In the genomic region with DNA sequence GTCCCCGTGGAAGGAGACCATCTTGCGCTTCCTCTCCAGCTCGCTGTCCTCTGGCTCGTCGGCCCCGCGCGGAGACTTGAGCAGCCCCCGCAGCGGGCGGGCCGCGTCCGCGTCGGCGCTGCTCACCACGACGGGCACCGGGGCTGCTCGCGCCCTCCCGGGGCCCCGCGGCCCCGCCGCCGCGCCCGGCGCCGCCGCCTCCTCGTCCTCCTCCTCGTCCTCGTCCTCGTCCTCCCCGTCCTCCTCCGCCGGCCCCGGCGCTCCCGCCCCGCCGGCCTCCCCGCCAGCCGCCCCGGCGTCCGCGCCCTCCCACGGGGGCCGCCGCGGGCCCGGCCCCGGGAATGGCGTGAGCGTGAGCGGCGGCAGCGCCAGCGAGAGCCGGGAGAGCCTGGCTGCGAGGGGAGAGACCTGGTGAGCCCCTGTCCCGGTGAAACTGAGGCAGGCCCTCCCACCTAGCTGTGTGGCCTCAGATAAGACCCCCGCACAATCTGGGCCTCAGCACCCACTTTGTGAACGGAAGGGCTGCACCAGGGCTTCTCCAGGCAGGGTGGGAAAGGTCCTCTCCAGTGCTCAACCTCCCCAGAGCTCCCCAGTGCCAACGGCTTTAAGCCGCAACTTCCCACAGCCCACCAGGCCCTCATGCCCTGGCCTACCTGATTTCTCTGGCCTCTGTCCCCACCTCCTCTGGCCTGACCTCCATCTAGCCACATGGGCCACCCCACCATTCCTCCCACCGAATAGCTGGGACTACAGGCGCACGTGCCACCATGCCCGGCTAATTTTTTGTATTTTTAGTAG, we compare ENCODE assay signal across 8 cellular contexts. TPM values are rescaled to one million over a fixed set of nuclear protein-coding genes. Genes with fewer than 3 reads are reported as not detected.
DNase-seq lines count a peak whose midpoint lies in the region; ATAC-seq and TF ChIP-seq lines count a peak whose summit lies in the region.

No MANE protein-coding gene starts in this region.

- H3K9me3 ChIP-seq in BLaER1 (no peaks in the 10 kb centered on the region), colonic mucosa (no peaks in the 10 kb centered on the region), muscle layer of duodenum (ENCODE audit: control insufficient read depth in 1 of 2, low read length in 2 of 2) (no peaks in the 10 kb centered on the region)

- no peak for TF ChIP-seq CTCF in colonic mucosa (IDR thresholded peaks at IDR 0.05)

- intact Hi-C loops in colonic mucosa (cut with DNase I) = no loop called here

- ATAC-seq in HG03064 (IDR thresholded peaks at IDR 0.05; ENCODE audit: low read depth, unreplicated experiment) = peak; percentile 7

- H3K4me2 ChIP-seq in BLaER1 = peak overlapping the region; percentile 97

- DNase-seq in colonic mucosa (no peak), NCI-H510A treated with DMSO at 0.1 percent for 48 hours (lab: John Stamatoyannopoulos, UW) (no peak), D341Med (ENCODE audit: low spot score) (no peak), DMS79 (lab: John Stamatoyannopoulos, UW) (no peak), hypothalamus (lab: John Stamatoyannopoulos, UW) (no peak)

- H3K4me1 ChIP-seq in BLaER1 (peaks cover 81% of the 10 kb centered on the region), colonic mucosa (peaks cover 6% of the 10 kb centered on the region), muscle layer of duodenum (ENCODE audit: control insufficient read depth in 1 of 2, insufficient read depth in 2 of 2, low read length in 2 of 2) (peaks cover 3 to 35% of the 10 kb centered on the region in 2 donors)

- H3K4me3 ChIP-seq in BLaER1 (peak overlapping the region; percentile 72), colonic mucosa (peak overlapping the region; percentile 35), muscle layer of duodenum (ENCODE audit: low read depth in 1 of 2, low read length in 2 of 2) (peak overlapping the region; percentile 46 to 50)

- peaks cover 32% of the 10 kb centered on the region for H4K20me1 ChIP-seq in BLaER1

- H3K27me3 ChIP-seq in BLaER1 = peaks cover 54% of the 10 kb centered on the region
- peaks cover 10% of the 10 kb centered on the region for H3K27me3 ChIP-seq in colonic mucosa
- peaks cover 12% of the 10 kb centered on the region for H3K27me3 ChIP-seq in muscle layer of duodenum (ENCODE audit: low read depth, low read length)

- H3K27ac ChIP-seq in BLaER1 (peak overlapping the region; percentile 69), colonic mucosa (no peak overlapping the region), muscle layer of duodenum (ENCODE audit: low read length) (no peak overlapping the region)

- H3K36me3 ChIP-seq in BLaER1 = no peaks in the 10 kb centered on the region
- no peaks in the 10 kb centered on the region for H3K36me3 ChIP-seq in colonic mucosa
- H3K36me3 ChIP-seq in muscle layer of duodenum (ENCODE audit: control insufficient read depth in 1 of 2, insufficient read depth in 2 of 2, low read length in 2 of 2) = no peaks in the 10 kb centered on the region

- H3K9ac ChIP-seq in BLaER1 (peak overlapping the region; percentile 81), colonic mucosa (ENCODE audit: low read depth in 2 of 2, low read length in 2 of 2) (peak overlapping the region; percentile 51 to 88)

RNA-seq across cellular contexts. Expression of a gene that starts 17.7 kb away (rescaled TPM):
- 1 to 10 TPM; 1.7 to 3.1 TPM for total RNA-seq in colonic mucosa

RNA-seq across cellular contexts. Expression of a gene that starts 24.7 kb away (rescaled TPM):
- 10 to 100 TPM; 55.4 to 70.2 TPM for total RNA-seq in colonic mucosa

RNA-seq across cellular contexts. Expression of a gene that starts 38.5 kb away (rescaled TPM):
- under 1 TPM; 0.35 to 0.99 TPM for total RNA-seq in colonic mucosa

RNA-seq across cellular contexts. Expression of a gene that starts 48.1 kb away (rescaled TPM):
- total RNA-seq in colonic mucosa = 10 to 100 TPM; 17.0 to 45.8 TPM

RNA-seq across cellular contexts. Expression of a gene that starts 58.1 kb away (rescaled TPM):
- total RNA-seq in colonic mucosa = 1 to 10 TPM; 1.4 to 7.7 TPM
